ENCODE assay signal across 22 cellular contexts in the genomic region with DNA sequence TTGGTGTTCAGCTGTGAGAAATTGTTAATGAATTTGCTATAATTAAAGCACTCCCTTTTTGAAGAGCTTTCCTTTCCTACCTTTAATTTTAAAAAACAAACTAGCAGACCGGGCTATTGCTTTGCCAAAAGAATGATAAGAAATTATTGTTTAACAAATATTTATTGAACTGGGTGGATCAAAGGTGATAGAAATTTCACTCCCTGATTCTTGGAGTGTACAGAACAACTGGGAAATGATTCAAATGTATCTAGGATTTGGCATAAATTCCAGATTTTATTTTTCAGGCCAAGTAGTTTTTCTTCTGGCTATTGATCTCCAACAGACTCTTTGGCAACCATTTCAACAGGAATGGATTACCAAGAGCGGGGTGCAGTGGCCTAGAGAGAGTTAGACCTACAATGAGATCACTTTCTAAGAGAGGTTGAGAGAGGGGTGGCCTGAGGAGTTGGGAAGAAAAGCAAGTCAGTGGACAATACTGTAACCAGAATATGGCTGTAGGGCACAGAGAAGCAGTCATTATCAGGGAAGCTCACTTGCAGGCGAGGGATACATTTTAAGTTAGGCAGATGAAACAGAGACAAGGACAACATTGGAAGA.
DNase-seq lines count a peak whose midpoint lies in the region; ATAC-seq and TF ChIP-seq lines count a peak whose summit lies in the region.
"Had no signal": no experiment of that assay in that cellular context is flagged by ENCODE, and none has a peak within 500 bp of the region (broad histone marks: within the 10 kb centered on the region; RNA-seq: fewer than 3 reads in every experiment).

No MANE protein-coding gene starts in this region.

- WGBS in mammary epithelial cell (ENCODE audit: low coverage, missing lambda C conversion rate), result 76% methylated on average over 3 of the region's 3 CpGs

- no peaks in the 10 kb centered on the region for H4K20me1 ChIP-seq in mammary epithelial cell (ENCODE audit: insufficient read depth, low read length)

- no peak overlapping the region for H3K27ac Mint-ChIP-seq in stimulated activated memory B cell treated with anti-CD40 and anti-IgM and Interleukin-4, amounts not matched to agents 10 μg/mL and 1 μg/mL and 100 μg/mL, for 72 hours
- H3K27ac Mint-ChIP-seq in T-cell, result no peak overlapping the region
- H3K27ac Mint-ChIP-seq: CD8-positive, alpha-beta T cell had no signal

- no peak overlapping the region for H3K4me3 Mint-ChIP-seq in stimulated activated memory B cell treated with anti-CD40 and anti-IgM and Interleukin-4, amounts not matched to agents 10 μg/mL and 1 μg/mL and 100 μg/mL, for 72 hours
- H3K4me3 Mint-ChIP-seq in T-cell, result no peak overlapping the region
- H3K4me3 Mint-ChIP-seq: CD8-positive, alpha-beta T cell had no signal

- peaks cover 14% of the 10 kb centered on the region for H3K4me1 ChIP-seq in mammary epithelial cell (ENCODE audit: insufficient read depth, low read length)
- peaks cover 6% of the 10 kb centered on the region for H3K4me1 ChIP-seq in SJCRH30
- H3K4me1 ChIP-seq: Caco-2 had no signal

- H3K9me3 ChIP-seq in mammary epithelial cell (replicated peaks; ENCODE audit: insufficient read depth, low read length) (no peaks in the 10 kb centered on the region), SJCRH30 (replicated peaks) (no peaks in the 10 kb centered on the region)
- H3K9me3 ChIP-seq: Caco-2 had no signal

- no TSS peak for BruUV-seq in mammary epithelial cell (replicated peaks; lab: Mats Ljungman, UMichigan)

- in situ Hi-C loops in mammary epithelial cell (cut with MboI; ENCODE audit: low sequenced_read_pairs in 2 of 2), result no loop called here

- no peak overlapping the region for H3K9ac ChIP-seq in mammary epithelial cell (ENCODE audit: insufficient read depth, low read length)

- intact Hi-C loops in mammary epithelial cell (cut with micrococcal nuclease), result no loop called here

- DNase-seq in NCI-H446 treated with DMSO at 0.1 percent for 48 hours (lab: John Stamatoyannopoulos, UW) (peak; percentile 16), mammary epithelial cell (no peak), mucosa of gallbladder (ENCODE audit: low spot score) (peak; percentile 45), T-cell (no peak), SJCRH30 (no peak)
- DNase-seq: C1 segment of cervical spinal cord; Caco-2; CD8-positive, alpha-beta T cell; HCEC 1CT; Karpas-422; NCI-H1092 treated with DMSO at 0.1 percent for 48 hours; NCI-H1436 treated with DMSO at 0.1 percent for 48 hours; NCI-H187 treated with DMSO at 0.1 percent for 48 hours; NCI-H2171 treated with DMSO at 0.1 percent for 48 hours; NCI-H345; NCI-H524 treated with DMSO at 0.1 percent for 48 hours; NCI-H774 had no signal

- H3K4me3 ChIP-seq in mammary epithelial cell (replicated peaks in 1 of 3; ENCODE audit: insufficient read depth in 1 of 3, low read depth in 2 of 3, low read length in 3 of 3) (no peak overlapping the region), SJCRH30 (no peak overlapping the region)
- H3K4me3 ChIP-seq: GM12878 had no signal

- H3K27ac ChIP-seq in mammary epithelial cell (ENCODE audit: insufficient read depth, low read depth, low read length) (no peak overlapping the region), SJCRH30 (no peak overlapping the region)
- H3K27ac ChIP-seq: HL-60 had no signal

- TF ChIP-seq CTCF in mammary epithelial cell (conservative IDR thresholded peaks at IDR 0.05 in 1 of 2, IDR thresholded peaks at IDR 0.05 in 1 of 2; ENCODE audit: extremely low read depth in 1 of 2, insufficient read depth in 1 of 2, low read depth in 1 of 2, low read length in 2 of 2), result no peak

- peak overlapping the region; percentile 19 for H2AFZ ChIP-seq in mammary epithelial cell (ENCODE audit: low read depth, low read length)

- POLR2A ChIA-PET in T-cell (lab: Charles Lee), result no interaction called here

- no peak overlapping the region for H3K4me2 ChIP-seq in mammary epithelial cell (ENCODE audit: insufficient read depth, low read depth, low read length)

- no peaks in the 10 kb centered on the region for H3K36me3 Mint-ChIP-seq in stimulated activated memory B cell treated with anti-CD40 and anti-IgM and Interleukin-4, amounts not matched to agents 10 μg/mL and 1 μg/mL and 100 μg/mL, for 72 hours
- H3K36me3 Mint-ChIP-seq in T-cell, result no peaks in the 10 kb centered on the region
- H3K36me3 Mint-ChIP-seq: CD8-positive, alpha-beta T cell had no signal

- no peaks in the 10 kb centered on the region for H3K27me3 Mint-ChIP-seq in stimulated activated memory B cell treated with anti-CD40 and anti-IgM and Interleukin-4, amounts not matched to agents 10 μg/mL and 1 μg/mL and 100 μg/mL, for 72 hours
- no peaks in the 10 kb centered on the region for H3K27me3 Mint-ChIP-seq in T-cell

- no peaks in the 10 kb centered on the region for H3K79me2 ChIP-seq in mammary epithelial cell (ENCODE audit: insufficient read depth, low read length)

- H3K4me1 Mint-ChIP-seq in stimulated activated memory B cell treated with anti-CD40 and anti-IgM and Interleukin-4, amounts not matched to agents 10 μg/mL and 1 μg/mL and 100 μg/mL, for 72 hours, result no peaks in the 10 kb centered on the region
- no peaks in the 10 kb centered on the region for H3K4me1 Mint-ChIP-seq in T-cell

- H3K36me3 ChIP-seq in mammary epithelial cell (ENCODE audit: insufficient read depth, low read length), result no peaks in the 10 kb centered on the region
- no peaks in the 10 kb centered on the region for H3K36me3 ChIP-seq in SJCRH30

- dilution Hi-C loops in mammary epithelial cell (cut with HindIII; ENCODE audit: low sequenced_read_pairs), result no loop called here

- H3K27me3 ChIP-seq in mammary epithelial cell (ENCODE audit: insufficient read depth, low read length) (no peaks in the 10 kb centered on the region), SJCRH30 (no peaks in the 10 kb centered on the region)

- peak; percentile 31 for ATAC-seq in stimulated activated memory B cell treated with anti-CD40 and anti-IgM and Interleukin-4, amounts not matched to agents 10 μg/mL and 1 μg/mL and 100 μg/mL, for 72 hours
- ATAC-seq in T-cell (replicated peaks in 1 of 4), result no peak
- ATAC-seq in HG02759 (IDR thresholded peaks at IDR 0.05; ENCODE audit: unreplicated experiment), result no peak
- ATAC-seq: CD8-positive, alpha-beta T cell; GM12878; SK-N-SH treated with all-trans-retinoic acid at 6 μM for 48 hours had no signal

- CTCF ChIA-PET in mammary epithelial cell (lab: Charles Lee; ENCODE audit: low non-redundant PET), result no interaction called here
- CTCF ChIA-PET in T-cell (lab: Charles Lee), result no interaction called here

- H3K9me3 Mint-ChIP-seq in stimulated activated memory B cell treated with anti-CD40 and anti-IgM and Interleukin-4, amounts not matched to agents 10 μg/mL and 1 μg/mL and 100 μg/mL, for 72 hours, result peaks cover 2% of the 10 kb centered on the region
- H3K9me3 Mint-ChIP-seq in T-cell, result peaks cover 0 to 8% (median 5%) of the 10 kb centered on the region in 3 donors
- H3K9me3 Mint-ChIP-seq: CD8-positive, alpha-beta T cell had no signal

Comparison
In these comparisons a context has a peak if more than half of its experiments do, and no peak if none do; other contexts are left out.
1. DNase-seq: peak in NCI-H446 treated with DMSO at 0.1 percent for 48 hours (single experiment) and mucosa of gallbladder (single experiment); none in mammary epithelial cell (single experiment), T-cell (0 of 34) and SJCRH30 (0 of 2).